8 cellular contexts compared by ENCODE assay signal in genomic region chr18:46916551-46917107, GRCh38. TPM values are rescaled to one million over a fixed set of nuclear protein-coding genes. Genes with fewer than 3 reads are reported as not detected.
DNase-seq lines count a peak whose midpoint lies in the region; ATAC-seq, FAIRE-seq and TF ChIP-seq lines count a peak whose summit lies in the region.

No MANE protein-coding gene starts in this region.

- peak overlapping the region; percentile 99 for H3K4me2 ChIP-seq in keratinocyte (ENCODE audit: control insufficient read depth, extremely low read depth, insufficient read depth, low read depth, low read length)

- peak; percentile 31 for ATAC-seq in HG03066 (IDR thresholded peaks at IDR 0.05; ENCODE audit: low read depth, unreplicated experiment)
- ATAC-seq in HG02970 (IDR thresholded peaks at IDR 0.05; ENCODE audit: low FRiP score, unreplicated experiment) = no peak

- TF ChIP-seq CTCF in brain microvascular endothelial cell (IDR thresholded peaks at IDR 0.05; ENCODE audit: low read depth, low read length, missing control alignments) (no peak), keratinocyte (optimal IDR thresholded peaks at IDR 0.05 in 1 of 3, IDR thresholded peaks at IDR 0.05 in 1 of 3, conservative IDR thresholded peaks at IDR 0.05 in 1 of 3; ENCODE audit: extremely low read depth in 1 of 3, insufficient read depth in 2 of 3, low read length in 3 of 3) (no peak), spleen (IDR thresholded peaks at IDR 0.05 in 8 of 11, conservative IDR thresholded peaks at IDR 0.05 in 3 of 11) (no peak)

- H3K79me2 ChIP-seq in keratinocyte (ENCODE audit: control insufficient read depth, insufficient read depth, low read length) = peaks cover 47% of the 10 kb centered on the region

- no peak for FAIRE-seq in keratinocyte (lab: Jason Lieb, UNC)

- no peaks in the 10 kb centered on the region for H4K20me1 ChIP-seq in keratinocyte (ENCODE audit: control insufficient read depth, extremely low read depth, insufficient read depth, low read length)

- H3K9me1 ChIP-seq in keratinocyte (ENCODE audit: control insufficient read depth, extremely low read depth, insufficient read depth, low read length) = no peaks in the 10 kb centered on the region

- peak in 5 of 6 experiments; percentile 29 to 76 (median 39) for DNase-seq in stimulated activated naive CD4-positive, alpha-beta T cell (lab: John Stamatoyannopoulos, UW)
- no peak for DNase-seq in stimulated activated naive CD4-positive, alpha-beta T cell treated with Interleukin-2 at 50 U/mL for 16 hours (lab: John Stamatoyannopoulos, UW)
- DNase-seq in RKO (ENCODE audit: low spot score) (peak; percentile 56), brain microvascular endothelial cell (peak; percentile 11), keratinocyte (ENCODE audit: low read depth, low spot score) (no peak), spleen (no peak)

- H3K27me3 ChIP-seq in brain microvascular endothelial cell (replicated peaks) (no peaks in the 10 kb centered on the region), keratinocyte (ENCODE audit: control insufficient read depth, extremely low read depth, insufficient read depth, low read length) (no peaks in the 10 kb centered on the region), spleen (replicated peaks in 1 of 7) (no peaks in the 10 kb centered on the region)

- no peaks in the 10 kb centered on the region for H3K36me3 ChIP-seq in brain microvascular endothelial cell (replicated peaks)
- H3K36me3 ChIP-seq in keratinocyte (ENCODE audit: control insufficient read depth in 2 of 2, extremely low read depth in 1 of 2, insufficient read depth in 2 of 2, low read length in 2 of 2) = no peaks in the 10 kb centered on the region
- H3K36me3 ChIP-seq in spleen = no peaks in the 10 kb centered on the region

- intact Hi-C loops in spleen (cut with DNase I; ENCODE audit: low total_unique reads) = no loop called here

- in situ Hi-C loops in brain microvascular endothelial cell (cut with HindIII; ENCODE audit: low pct_ligation_motif_present, low sequenced_read_pairs) = no loop called here

- H3K27ac ChIP-seq in brain microvascular endothelial cell = peak overlapping the region; percentile 83
- H3K27ac ChIP-seq in keratinocyte (ENCODE audit: control insufficient read depth, insufficient read depth, low read length) = peak overlapping the region; percentile 69
- peak overlapping the region in 6 of 8 donors; percentile 89 to 92 (median 90) for H3K27ac ChIP-seq in spleen

- 0 to 2% (median 1%) methylated on average over 10 to 21 of the region's 21 CpGs for WGBS in spleen, 5 donors

- TF ChIP-seq POLR2A in spleen (IDR thresholded peaks at IDR 0.05) = no peak

- peak overlapping the region; percentile 91 for H3K9ac ChIP-seq in keratinocyte (ENCODE audit: control insufficient read depth, extremely low read depth, insufficient read depth, low read length)

- H3K4me1 ChIP-seq in keratinocyte (ENCODE audit: control insufficient read depth, extremely low read depth, insufficient read depth, low read length) (no peaks in the 10 kb centered on the region), spleen (peaks cover 9 to 44% (median 27%) of the 10 kb centered on the region in 6 donors)

- H3K9me3 ChIP-seq in keratinocyte (ENCODE audit: control insufficient read depth, low read depth, low read length) = no peaks in the 10 kb centered on the region
- no peaks in the 10 kb centered on the region for H3K9me3 ChIP-seq in spleen

- H2AFZ ChIP-seq in keratinocyte (ENCODE audit: control insufficient read depth, low read length) = peak overlapping the region; percentile 95

- dilution Hi-C loops in keratinocyte (cut with MboI; ENCODE audit: extremely low pct_ligation_motif_present, low sequenced_read_pairs) = no loop called here

- H3K4me3 ChIP-seq in brain microvascular endothelial cell (ENCODE audit: low read depth, low read length) = peak overlapping the region; percentile 81
- peak overlapping the region; percentile 71 to 96 (median 93) for H3K4me3 ChIP-seq in keratinocyte (ENCODE audit: control insufficient read depth in 2 of 3, extremely low read depth in 1 of 3, insufficient read depth in 2 of 3, low read depth in 1 of 3, low read length in 3 of 3)
- peak overlapping the region; percentile 56 to 90 (median 67) for H3K4me3 ChIP-seq in spleen

RNA-seq across cellular contexts. Expression of gene PIAS2, which starts 0.7 kb away (rescaled TPM):
- polyA plus RNA-seq in keratinocyte (6.4 to 17.0 TPM (median 11.4 TPM) in 3 replicates), spleen (1 to 10 TPM; 4.0 to 5.8 (median 4.2) TPM)
- polyA plus RNA-seq in keratinocyte (2011; ENCODE audit: low read depth) = 23.9 TPM
- polyA plus RNA-seq in keratinocyte (2011; cell fraction: cytosol; rRNA removed) = 6.6 and 12.7 TPM in 2 replicates
- 12.5 and 20.2 TPM in 2 replicates for polyA plus RNA-seq in keratinocyte (2011; cell fraction: nucleus; rRNA removed)
- polyA plus RNA-seq in keratinocyte (2012; ENCODE audit: low replicate concordance) = 5.5 and 7.5 TPM in 2 replicates
- polyA minus RNA-seq in keratinocyte = 14.0 to 23.0 TPM (median 18.3 TPM) in 3 replicates
- polyA minus RNA-seq in keratinocyte (2011; cell fraction: cytosol; rRNA and poly(A)+ RNA removed) = 2.9 TPM
- polyA minus RNA-seq in keratinocyte (2011; cell fraction: nucleus; rRNA and poly(A)+ RNA removed) = 11.6 and 27.6 TPM in 2 replicates
- total RNA-seq in spleen = 10 to 100 TPM; 31.0 to 58.4 (median 47.7) TPM

RNA-seq across cellular contexts. Expression of gene KATNAL2, which starts 0.8 kb away (rescaled TPM):
- polyA plus RNA-seq in keratinocyte (0.66 to 1.4 TPM (median 1.1 TPM) in 3 replicates), spleen (1 to 10 TPM; 2.5 to 3.1 (median 3.0) TPM)
- polyA plus RNA-seq in keratinocyte (2011; ENCODE audit: low read depth) = 0.82 TPM
- polyA plus RNA-seq in keratinocyte (2011; cell fraction: cytosol; rRNA removed) = 0.51 and 0.58 TPM in 2 replicates
- polyA plus RNA-seq in keratinocyte (2011; cell fraction: nucleus; rRNA removed) = 1.5 and 2.3 TPM in 2 replicates
- 0.34 and 0.78 TPM in 2 replicates for polyA plus RNA-seq in keratinocyte (2012; ENCODE audit: low replicate concordance)
- 1.5 TPM in 1 of 3 replicates, not detected in the others for polyA minus RNA-seq in keratinocyte
- polyA minus RNA-seq in keratinocyte (2011; cell fraction: cytosol; rRNA and poly(A)+ RNA removed) = not detected
- 0.39 and 0.74 TPM in 2 replicates for polyA minus RNA-seq in keratinocyte (2011; cell fraction: nucleus; rRNA and poly(A)+ RNA removed)
- 1 to 10 TPM; 1.5 to 10.0 (median 4.5) TPM for total RNA-seq in spleen

Comparison
In these comparisons a context has a peak if more than half of its experiments do, and no peak if none do; other contexts are left out.
1. DNase-seq: peak in stimulated activated naive CD4-positive, alpha-beta T cell (5 of 6), RKO (single experiment) and brain microvascular endothelial cell (single experiment); none in stimulated activated naive CD4-positive, alpha-beta T cell treated with Interleukin-2 at 50 U/mL for 16 hours (single experiment), keratinocyte (single experiment) and spleen (single experiment).
2. Peak in every context shown above with its lines, with median percentiles within 50 percentile points of each other: H3K27ac ChIP-seq and H3K4me3 ChIP-seq.